ENCODE assay signal across 8 cellular contexts in genomic region chr20:53708129-53708968, GRCh38.
DNase-seq lines count a peak whose midpoint lies in the region; ATAC-seq and TF ChIP-seq lines count a peak whose summit lies in the region.

No MANE protein-coding gene starts in this region.

- TF ChIP-seq CTCF in GM10266 (IDR thresholded peaks at IDR 0.05; ENCODE audit: control insufficient read depth, insufficient read depth, low read depth, missing control alignments) (no peak), HFFc6 (IDR thresholded peaks at IDR 0.05) (no peak), osteocyte (IDR thresholded peaks at IDR 0.05) (no peak)

- POLR2A ChIA-PET in activated naive CD8-positive, alpha-beta T cell treated with anti-CD3 and anti-CD28 coated beads, Interleukin-2, amount 10 ng/mL, durations not matched to agents 7 days and 5 days (lab: Charles Lee): interaction anchor here (0.5 to 3.7 kb wide), 36 partner anchors 8 to 231 kb away, joined by 3 to 53 read pairs (median 5); partner anchors contain the start of gene ZNF217

- ATAC-seq in activated naive CD8-positive, alpha-beta T cell treated with anti-CD3 and anti-CD28 coated beads, Interleukin-2, amount 10 ng/mL, durations not matched to agents 7 days and 5 days (ENCODE audit: low read depth): peak; percentile 60

- H3K9me3 Mint-ChIP-seq in HFFc6 (no peaks in the 10 kb centered on the region), osteocyte (ENCODE audit: unreplicated experiment) (no peaks in the 10 kb centered on the region)
- no peaks in the 10 kb centered on the region for H3K9me3 Mint-ChIP-seq in activated naive CD8-positive, alpha-beta T cell treated with anti-CD3 and anti-CD28 coated beads, Interleukin-2, amount 10 ng/mL, durations not matched to agents 7 days and 5 days

- H3K27ac Mint-ChIP-seq in HFFc6 (peak overlapping the region; percentile 83), osteocyte (ENCODE audit: unreplicated experiment) (peak overlapping the region; percentile 93)
- peak overlapping the region; percentile 94 for H3K27ac Mint-ChIP-seq in activated naive CD8-positive, alpha-beta T cell treated with anti-CD3 and anti-CD28 coated beads, Interleukin-2, amount 10 ng/mL, durations not matched to agents 7 days and 5 days

- H3K4me3 Mint-ChIP-seq in HFFc6: peak overlapping the region; percentile 73
- peak overlapping the region; percentile 82 for H3K4me3 Mint-ChIP-seq in activated naive CD8-positive, alpha-beta T cell treated with anti-CD3 and anti-CD28 coated beads, Interleukin-2, amount 10 ng/mL, durations not matched to agents 7 days and 5 days
- H3K4me3 Mint-ChIP-seq in osteocyte (ENCODE audit: unreplicated experiment): no peak overlapping the region

- DNase-seq in GM10266 (ENCODE audit: extremely low spot score) (peak; percentile 45), HFFc6 (peak; percentile 71), NAMALWA (ENCODE audit: low spot score) (peak; percentile 72), osteocyte (ENCODE audit: extremely low spot score, unreplicated experiment) (no peak), NCI-H345 treated with DMSO at 0.1 percent for 48 hours (lab: John Stamatoyannopoulos, UW; ENCODE audit: unreplicated experiment) (no peak), NCI-H510A treated with DMSO at 0.1 percent for 48 hours (lab: John Stamatoyannopoulos, UW) (no peak), NCI-H1436 (lab: John Stamatoyannopoulos, UW) (no peak)
- no peak for DNase-seq in activated naive CD8-positive, alpha-beta T cell treated with anti-CD3 and anti-CD28 coated beads, Interleukin-2, amount 10 ng/mL, durations not matched to agents 7 days and 5 days

- H3K36me3 Mint-ChIP-seq in HFFc6 (ENCODE audit: low read depth) (no peaks in the 10 kb centered on the region), osteocyte (ENCODE audit: unreplicated experiment) (no peaks in the 10 kb centered on the region)
- peaks cover 2% of the 10 kb centered on the region for H3K36me3 Mint-ChIP-seq in activated naive CD8-positive, alpha-beta T cell treated with anti-CD3 and anti-CD28 coated beads, Interleukin-2, amount 10 ng/mL, durations not matched to agents 7 days and 5 days

- peaks cover 39% of the 10 kb centered on the region for H3K4me1 Mint-ChIP-seq in HFFc6 (ENCODE audit: low read depth)
- peaks cover 50% of the 10 kb centered on the region for H3K4me1 Mint-ChIP-seq in activated naive CD8-positive, alpha-beta T cell treated with anti-CD3 and anti-CD28 coated beads, Interleukin-2, amount 10 ng/mL, durations not matched to agents 7 days and 5 days
- peaks cover 38% of the 10 kb centered on the region for H3K4me1 Mint-ChIP-seq in osteocyte (ENCODE audit: unreplicated experiment)

- no peaks in the 10 kb centered on the region for H3K27me3 Mint-ChIP-seq in HFFc6 (ENCODE audit: insufficient read depth)
- H3K27me3 Mint-ChIP-seq in activated naive CD8-positive, alpha-beta T cell treated with anti-CD3 and anti-CD28 coated beads, Interleukin-2, amount 10 ng/mL, durations not matched to agents 7 days and 5 days: no peaks in the 10 kb centered on the region
- no peaks in the 10 kb centered on the region for H3K27me3 Mint-ChIP-seq in osteocyte (ENCODE audit: unreplicated experiment)

Comparison
In these comparisons a context has a peak if more than half of its experiments do, and no peak if none do; other contexts are left out.
1. DNase-seq: peak in GM10266 (single experiment), HFFc6 (single experiment) and NAMALWA (single experiment); none in activated naive CD8-positive, alpha-beta T cell treated with anti-CD3 and anti-CD28 coated beads, Interleukin-2, amount 10 ng/mL, durations not matched to agents 7 days and 5 days (single experiment), osteocyte (single experiment), NCI-H345 treated with DMSO at 0.1 percent for 48 hours (single experiment), NCI-H510A treated with DMSO at 0.1 percent for 48 hours (single experiment) and NCI-H1436 (single experiment).
2. Peak in every context shown above with its lines, with median percentiles within 50 percentile points of each other: H3K27ac Mint-ChIP-seq.